15 cellular contexts compared by ENCODE assay signal in the genomic region with DNA sequence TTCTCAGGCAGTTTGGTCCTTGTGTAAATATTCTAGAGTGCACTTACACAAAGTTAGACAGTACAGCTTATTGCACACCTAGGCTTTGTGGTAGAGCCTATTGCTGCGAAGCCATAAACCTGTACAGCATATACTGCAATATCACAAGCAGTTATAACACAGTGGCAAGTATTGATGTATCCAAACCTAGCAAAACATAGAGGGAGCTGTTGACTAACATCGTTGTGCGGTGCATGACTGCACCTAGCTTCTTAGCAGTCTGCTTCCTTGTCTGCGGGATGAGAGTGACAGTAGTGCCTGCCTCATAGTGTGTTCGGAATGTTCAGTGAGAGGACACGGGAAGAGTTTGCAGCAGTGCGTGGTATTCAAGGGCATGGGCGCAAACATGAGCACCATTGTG.
DNase-seq lines count a peak whose midpoint lies in the region; ATAC-seq and TF ChIP-seq lines count a peak whose summit lies in the region.
"Had no signal": no experiment of that assay in that cellular context is flagged by ENCODE, and none has a peak within 500 bp of the region (broad histone marks: within the 10 kb centered on the region; RNA-seq: fewer than 3 reads in every experiment).

No MANE protein-coding gene starts in this region.

- H3K27ac Mint-ChIP-seq in chondrocyte (ENCODE audit: unreplicated experiment): no peak overlapping the region

- H3K4me3 Mint-ChIP-seq in chondrocyte (ENCODE audit: unreplicated experiment): no peak overlapping the region
- H3K4me3 Mint-ChIP-seq: stimulated activated naive B cell treated with anti-CD40 and anti-IgM and Interleukin-4, amounts not matched to agents 10 μg/mL and 1 μg/mL and 100 μg/mL, for 72 hours; T-helper 1 cell treated with Interleukin-12 subunit alpha and Interleukin-12 subunit beta and Interleukin-4 antibody, amounts not matched to agents 30 μg/mL and 1 μg/mL, for 36 hours had no signal

- peak overlapping the region in 1 of 2 donors; percentile 52 for H3K9ac ChIP-seq in mucosa of rectum (ENCODE audit: low read depth in 1 of 2, low read length in 2 of 2)

- intact Hi-C loops in Right ventricle myocardium inferior (cut with DNase I): loop anchor here (5.0 kb wide), 1 partner anchor 79 kb away; a partner anchor contains a TSS
- intact Hi-C loops in right cardiac atrium (cut with DNase I): no loop called here
- intact Hi-C loops in uterus (cut with DNase I; ENCODE audit: low total_unique reads): no loop called here

- H3K27me3 ChIP-seq in right cardiac atrium (ENCODE audit: control insufficient read depth, insufficient read depth) (no peaks in the 10 kb centered on the region), mucosa of rectum (ENCODE audit: control insufficient read depth in 2 of 2, insufficient read depth in 2 of 2, low read length in 2 of 2) (no peaks in the 10 kb centered on the region), uterus (no peaks in the 10 kb centered on the region)
- H3K27me3 ChIP-seq: neutrophil had no signal

- TF ChIP-seq CTCF in chondrocyte (IDR thresholded peaks at IDR 0.05): no peak
- no peak for TF ChIP-seq CTCF in uterus (IDR thresholded peaks at IDR 0.05)

- DNase-seq in Right ventricle myocardium inferior (ENCODE audit: missing footprints) (peak; percentile 17), right cardiac atrium (no peak), chondrocyte (ENCODE audit: low spot score) (peak; percentile 15), uterus (no peak), NCI-H2081 (lab: John Stamatoyannopoulos, UW) (no peak), middle frontal gyrus (ENCODE audit: extremely low spot score, low spot score) (no peak), EL (no peak)
- DNase-seq: activated CD8-positive, alpha-beta memory T cell treated with anti-CD3 and anti-CD28 coated beads for 24 hours; erythroblast; NCI-H1436 treated with DMSO at 0.1 percent for 48 hours; stimulated activated CD4-positive, alpha-beta T cell treated with anti-CD3 and anti-CD28 coated beads, Interleukin-1b, Interleukin-23, amount 100 ng/mL, for 48 hours; stimulated activated naive B cell treated with anti-CD40 and anti-IgM and Interleukin-4, amounts not matched to agents 10 μg/mL and 1 μg/mL and 100 μg/mL, for 72 hours had no signal

- no peaks in the 10 kb centered on the region for H3K9me3 Mint-ChIP-seq in chondrocyte (ENCODE audit: low read depth)
- H3K9me3 Mint-ChIP-seq: stimulated activated naive B cell treated with anti-CD40 and anti-IgM and Interleukin-4, amounts not matched to agents 10 μg/mL and 1 μg/mL and 100 μg/mL, for 72 hours; T-helper 1 cell treated with Interleukin-12 subunit alpha and Interleukin-12 subunit beta and Interleukin-4 antibody, amounts not matched to agents 30 μg/mL and 1 μg/mL, for 36 hours had no signal

- H3K9me3 ChIP-seq in right cardiac atrium (ENCODE audit: control insufficient read depth, low read length): no peaks in the 10 kb centered on the region
- H3K9me3 ChIP-seq in mucosa of rectum (ENCODE audit: control insufficient read depth in 2 of 2, low read length in 2 of 2): no peaks in the 10 kb centered on the region
- no peaks in the 10 kb centered on the region for H3K9me3 ChIP-seq in uterus
- H3K9me3 ChIP-seq: neutrophil had no signal

- 67% methylated on average over 8 of the region's 8 CpGs for WGBS in right cardiac atrium

- no peaks in the 10 kb centered on the region for H3K27me3 Mint-ChIP-seq in chondrocyte (ENCODE audit: low read depth)
- H3K27me3 Mint-ChIP-seq: stimulated activated naive B cell treated with anti-CD40 and anti-IgM and Interleukin-4, amounts not matched to agents 10 μg/mL and 1 μg/mL and 100 μg/mL, for 72 hours had no signal

- no peak overlapping the region for H3K4me3 ChIP-seq in right cardiac atrium (ENCODE audit: low read length)
- H3K4me3 ChIP-seq in mucosa of rectum (ENCODE audit: low read length in 2 of 2): no peak overlapping the region
- H3K4me3 ChIP-seq in uterus: no peak overlapping the region

- peaks cover 64% of the 10 kb centered on the region for H3K4me1 Mint-ChIP-seq in chondrocyte (ENCODE audit: low read depth)

- no peaks in the 10 kb centered on the region for H3K36me3 Mint-ChIP-seq in chondrocyte (ENCODE audit: low read depth)

- H3K36me3 ChIP-seq in mucosa of rectum (ENCODE audit: control insufficient read depth in 2 of 2, insufficient read depth in 2 of 2, low read length in 2 of 2) (peaks cover 0 to 4% of the 10 kb centered on the region in 2 donors), uterus (no peaks in the 10 kb centered on the region)
- H3K36me3 ChIP-seq: neutrophil had no signal

- H3K4me1 ChIP-seq in right cardiac atrium (ENCODE audit: control insufficient read depth, insufficient read depth, low read length): peaks cover 44% of the 10 kb centered on the region
- H3K4me1 ChIP-seq in mucosa of rectum (ENCODE audit: control insufficient read depth in 2 of 2, insufficient read depth in 2 of 2, low read length in 2 of 2): peaks cover 38 to 45% of the 10 kb centered on the region in 2 donors
- peaks cover 8 to 29% of the 10 kb centered on the region in 2 donors for H3K4me1 ChIP-seq in uterus

- no peak overlapping the region for H3K27ac ChIP-seq in right cardiac atrium (ENCODE audit: low read length)
- H3K27ac ChIP-seq in mucosa of rectum (ENCODE audit: low read depth in 2 of 2, low read length in 2 of 2): peak overlapping the region; percentile 84 to 90
- H3K27ac ChIP-seq in uterus: peak overlapping the region; percentile 46 to 72
- H3K27ac ChIP-seq: neutrophil had no signal

- no peak for TF ChIP-seq POLR2A in uterus (IDR thresholded peaks at IDR 0.05)

- ATAC-seq in Right ventricle myocardium inferior (no peak), right cardiac atrium (no peak)
- ATAC-seq: stimulated activated naive B cell treated with anti-CD40 and anti-IgM and Interleukin-4, amounts not matched to agents 10 μg/mL and 1 μg/mL and 100 μg/mL, for 72 hours had no signal

Comparison
In these comparisons a context has a peak if more than half of its experiments do, and no peak if none do; other contexts are left out.
1. DNase-seq: peak in Right ventricle myocardium inferior (single experiment) and chondrocyte (single experiment); none in right cardiac atrium (0 of 3), uterus (0 of 2), NCI-H2081 (0 of 2), middle frontal gyrus (single experiment) and EL (single experiment).